In the genomic region with DNA sequence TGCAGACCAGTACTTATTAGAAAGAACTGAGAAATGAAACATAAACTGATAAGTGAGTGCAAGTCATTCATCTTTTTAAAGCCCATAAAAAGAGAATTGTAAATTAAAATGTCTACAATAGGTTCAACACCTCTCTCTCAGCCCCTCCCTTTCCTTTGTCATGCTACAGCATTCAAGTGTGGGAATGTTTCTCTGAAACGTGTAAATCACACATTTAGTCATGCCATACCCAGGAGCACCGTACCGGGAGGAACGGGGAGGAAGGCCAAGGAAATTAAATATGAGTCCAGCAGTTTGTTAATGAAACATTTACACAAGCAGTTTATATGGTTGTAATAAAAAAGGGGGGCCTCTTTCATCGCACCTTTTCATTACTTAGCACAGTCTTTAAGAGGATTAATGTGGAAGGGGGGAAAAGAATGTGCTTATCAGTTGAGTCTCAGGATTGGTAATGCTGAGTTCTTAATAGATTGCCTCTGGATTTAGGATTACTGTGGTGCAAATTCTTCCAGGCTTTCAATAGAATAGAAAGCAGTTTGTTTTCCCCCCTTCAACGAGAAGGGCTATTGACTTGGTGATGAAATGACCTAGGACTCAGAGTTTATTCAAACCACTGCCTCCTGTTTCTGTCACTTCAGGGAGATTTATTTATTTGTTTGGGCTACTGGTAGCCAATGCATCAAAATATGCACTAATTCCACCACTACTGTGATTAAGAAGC, we compare ENCODE assay signal across 11 cellular contexts.
DNase-seq lines count a peak whose midpoint lies in the region; ATAC-seq and TF ChIP-seq lines count a peak whose summit lies in the region.
"Had no signal": no experiment of that assay in that cellular context is flagged by ENCODE, and none has a peak within 500 bp of the region (broad histone marks: within the 10 kb centered on the region; RNA-seq: fewer than 3 reads in every experiment).

No MANE protein-coding gene starts in this region.

- no peak for TF ChIP-seq CTCF in IMR-90 (conservative IDR thresholded peaks at IDR 0.05; ENCODE audit: low read depth, low read length)

- no peaks in the 10 kb centered on the region for H3K79me1 ChIP-seq in IMR-90 (ENCODE audit: low read depth in 1 of 2, low read length in 2 of 2)

- H4K20me1 ChIP-seq in IMR-90 (ENCODE audit: insufficient read depth, low read length) = no peaks in the 10 kb centered on the region

- H3K36me3 ChIP-seq in IMR-90 (ENCODE audit: control insufficient read depth, insufficient read depth, low read length) = no peaks in the 10 kb centered on the region
- H3K36me3 ChIP-seq: adrenal gland had no signal

- H2BK20ac ChIP-seq in IMR-90 (ENCODE audit: low read depth, low read length) = no peak overlapping the region

- DNase-seq in IMR-90 (no peak), renal cortical epithelial cell (ENCODE audit: low read depth) (peak; percentile 29), GM03348 (ENCODE audit: low spot score) (no peak), left cardiac atrium (no peak)
- no peak for DNase-seq in activated naive CD4-positive, alpha-beta T cell treated with anti-CD3 and anti-CD28 coated beads for 36 hours
- no peak for DNase-seq in activated CD8-positive, alpha-beta memory T cell treated with anti-CD3 and anti-CD28 coated beads, Interleukin-2, amount 50 U/mL, for 48 hours
- DNase-seq: adrenal gland; effector memory CD8-positive, alpha-beta T cell had no signal

- peaks cover 3% of the 10 kb centered on the region for H3K9me3 ChIP-seq in IMR-90 (ENCODE audit: control insufficient read depth, insufficient read depth, low read length)
- H3K9me3 ChIP-seq: adrenal gland had no signal

- H4K5ac ChIP-seq in IMR-90 (ENCODE audit: low read depth, low read length) = no peak overlapping the region

- no peak overlapping the region for H2AK9ac ChIP-seq in IMR-90 (replicated peaks; ENCODE audit: low read depth, low read length, poor library complexity)

- no peaks in the 10 kb centered on the region for H3K9me3 Mint-ChIP-seq in activated naive CD4-positive, alpha-beta T cell treated with anti-CD3 and anti-CD28 coated beads for 36 hours

- ATAC-seq in GM19395 (IDR thresholded peaks at IDR 0.05; ENCODE audit: unreplicated experiment) (peak; percentile 24), IMR-90 (ENCODE audit: low read depth) (no peak), left cardiac atrium (no peak)
- ATAC-seq: effector memory CD8-positive, alpha-beta T cell had no signal

- peak overlapping the region; percentile 54; the same call in 1 of the 2 replicates for H3K18ac ChIP-seq in IMR-90 (ENCODE audit: low read depth, low read length)

- no peak overlapping the region for H2BK120ac ChIP-seq in IMR-90 (ENCODE audit: low read depth, low read length)

- WGBS in IMR-90 (ENCODE audit: extremely low coverage in 2 of 2, insufficient read length in 1 of 2), 2 experiments = no CpG with 5 or more reads among the region's 6 CpGs

- no TSS peak for BruUV-seq in IMR-90 (replicated peaks; lab: Mats Ljungman, UMichigan)

- H2AK5ac ChIP-seq in IMR-90 (ENCODE audit: low read depth, low read length) = no peak overlapping the region

- no peak overlapping the region for H3K27ac ChIP-seq in IMR-90 (ENCODE audit: insufficient read depth, low read length)
- peak overlapping the region; percentile 90 for H3K27ac ChIP-seq in cingulate gyrus (ENCODE audit: low read depth, low read length)
- H3K27ac ChIP-seq: adrenal gland had no signal

- H4K8ac ChIP-seq in IMR-90 (ENCODE audit: low read depth in 2 of 2, low read length in 2 of 2) = no peak overlapping the region

- H3K4me1 ChIP-seq in IMR-90 (ENCODE audit: control insufficient read depth, insufficient read depth, low read length) = no peaks in the 10 kb centered on the region; the same call in 1 of the 2 replicates

- TF ChIP-seq POLR2A in IMR-90 (IDR thresholded peaks at IDR 0.05; ENCODE audit: low read depth, low read length) = no peak

- no peak overlapping the region for H4K91ac ChIP-seq in IMR-90 (ENCODE audit: insufficient read depth, low read depth, low read length)

- intact Hi-C loops in IMR-90 (cut with micrococcal nuclease) (no loop called here), left cardiac atrium (cut with DNase I) (no loop called here)
- intact Hi-C loops in activated naive CD4-positive, alpha-beta T cell treated with anti-CD3 and anti-CD28 coated beads for 36 hours (cut with micrococcal nuclease) = no loop called here

- H3K27me3 Mint-ChIP-seq in activated naive CD4-positive, alpha-beta T cell treated with anti-CD3 and anti-CD28 coated beads for 36 hours (ENCODE audit: low read depth) = peaks cover 1% of the 10 kb centered on the region
- H3K27me3 Mint-ChIP-seq: effector memory CD8-positive, alpha-beta T cell; memory B cell had no signal

- no peak overlapping the region for H3K4me2 ChIP-seq in IMR-90 (ENCODE audit: low read depth, low read length)

- no peak overlapping the region for H2BK5ac ChIP-seq in IMR-90 (ENCODE audit: low read depth, low read length, poor library complexity, severe bottlenecking)

- H3K4me3 Mint-ChIP-seq in activated naive CD4-positive, alpha-beta T cell treated with anti-CD3 and anti-CD28 coated beads for 36 hours = no peak overlapping the region
- H3K4me3 Mint-ChIP-seq: effector memory CD8-positive, alpha-beta T cell; memory B cell had no signal

- CTCF ChIA-PET in IMR-90 (lab: Yijun Ruan, JAX) = interaction anchor here (0.6 kb wide), 1 partner anchor 29 kb away, joined by 4 read pairs; no protein-coding TSS in a partner anchor
- CTCF ChIA-PET in activated naive CD4-positive, alpha-beta T cell treated with anti-CD3 and anti-CD28 coated beads for 36 hours (lab: Charles Lee) = no interaction called here

- no peak overlapping the region for H3K23ac ChIP-seq in IMR-90 (ENCODE audit: low read depth, low read length)

- H3K56ac ChIP-seq in IMR-90 (ENCODE audit: extremely low read depth, insufficient read depth, low read length) = no peak overlapping the region

- no peak overlapping the region for H2BK15ac ChIP-seq in IMR-90 (ENCODE audit: low read depth, low read length)

- H3K27me3 ChIP-seq in IMR-90 (ENCODE audit: control insufficient read depth, insufficient read depth, low read length) = no peaks in the 10 kb centered on the region
- H3K27me3 ChIP-seq: adrenal gland had no signal

- dilution Hi-C loops in IMR-90 (cut with HindIII; ENCODE audit: low sequenced_read_pairs, unreplicated experiment) = no loop called here

- no peaks in the 10 kb centered on the region for H3K9me1 ChIP-seq in IMR-90 (ENCODE audit: insufficient read depth, low read length)

- no peak overlapping the region for H2AFZ ChIP-seq in IMR-90 (replicated peaks; ENCODE audit: low read length, poor library complexity)

- POLR2A ChIA-PET in IMR-90 (lab: Charles Lee; ENCODE audit: unreplicated experiment) = interaction anchor here (0.5 kb wide), 1 partner anchor 175 kb away, joined by 15 read pairs; no protein-coding TSS in a partner anchor

- H3K36me3 Mint-ChIP-seq in activated naive CD4-positive, alpha-beta T cell treated with anti-CD3 and anti-CD28 coated beads for 36 hours (ENCODE audit: low read depth) = no peaks in the 10 kb centered on the region
- H3K36me3 Mint-ChIP-seq: memory B cell had no signal

- no peak for TF ChIP-seq RAD21 in IMR-90 (IDR thresholded peaks at IDR 0.05; ENCODE audit: low read length)

- H3K14ac ChIP-seq in IMR-90 (replicated peaks; ENCODE audit: low read depth, low read length) = no peak overlapping the region

- H3K9ac ChIP-seq in IMR-90 (ENCODE audit: low read depth, low read length) = no peak overlapping the region

- H3K4me3 ChIP-seq in IMR-90 (ENCODE audit: insufficient read depth, low read depth, low read length) = no peak overlapping the region
- H3K4me3 ChIP-seq: adrenal gland had no signal

- no peak overlapping the region for H3K4ac ChIP-seq in IMR-90 (ENCODE audit: low read depth, low read length)

- in situ Hi-C loops in IMR-90 (cut with MboI; ENCODE audit: low sequenced_read_pairs) = no loop called here

- no peak overlapping the region for H3K27ac Mint-ChIP-seq in activated naive CD4-positive, alpha-beta T cell treated with anti-CD3 and anti-CD28 coated beads for 36 hours
- H3K27ac Mint-ChIP-seq: effector memory CD8-positive, alpha-beta T cell; memory B cell had no signal

- no peaks in the 10 kb centered on the region for H3K4me1 Mint-ChIP-seq in activated naive CD4-positive, alpha-beta T cell treated with anti-CD3 and anti-CD28 coated beads for 36 hours (ENCODE audit: low read depth)

TF ChIP-seq in IMR-90, 13 proteins besides CTCF, POLR2A, EP300 and RAD21:
- TF ChIP-seq BHLHE40 (IDR thresholded peaks at IDR 0.05; ENCODE audit: low read depth, low read length) (no peak), RCOR1 (IDR thresholded peaks at IDR 0.05; ENCODE audit: insufficient replicate concordance, low read length) (no peak), NFE2L2 (IDR thresholded peaks at IDR 0.05; ENCODE audit: low read depth, low read length) (no peak)
- TF ChIP-seq, protein P1, sequence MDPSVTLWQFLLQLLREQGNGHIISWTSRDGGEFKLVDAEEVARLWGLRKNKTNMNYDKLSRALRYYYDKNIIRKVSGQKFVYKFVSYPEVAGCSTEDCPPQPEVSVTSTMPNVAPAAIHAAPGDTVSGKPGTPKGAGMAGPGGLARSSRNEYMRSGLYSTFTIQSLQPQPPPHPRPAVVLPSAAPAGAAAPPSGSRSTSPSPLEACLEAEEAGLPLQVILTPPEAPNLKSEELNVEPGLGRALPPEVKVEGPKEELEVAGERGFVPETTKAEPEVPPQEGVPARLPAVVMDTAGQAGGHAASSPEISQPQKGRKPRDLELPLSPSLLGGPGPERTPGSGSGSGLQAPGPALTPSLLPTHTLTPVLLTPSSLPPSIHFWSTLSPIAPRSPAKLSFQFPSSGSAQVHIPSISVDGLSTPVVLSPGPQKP (IDR thresholded peaks at IDR 0.05; ENCODE audit: borderline replicate concordance, low read depth, low read length) = no peak
